ENCODE assay signal across 8 cellular contexts in the genomic region with DNA sequence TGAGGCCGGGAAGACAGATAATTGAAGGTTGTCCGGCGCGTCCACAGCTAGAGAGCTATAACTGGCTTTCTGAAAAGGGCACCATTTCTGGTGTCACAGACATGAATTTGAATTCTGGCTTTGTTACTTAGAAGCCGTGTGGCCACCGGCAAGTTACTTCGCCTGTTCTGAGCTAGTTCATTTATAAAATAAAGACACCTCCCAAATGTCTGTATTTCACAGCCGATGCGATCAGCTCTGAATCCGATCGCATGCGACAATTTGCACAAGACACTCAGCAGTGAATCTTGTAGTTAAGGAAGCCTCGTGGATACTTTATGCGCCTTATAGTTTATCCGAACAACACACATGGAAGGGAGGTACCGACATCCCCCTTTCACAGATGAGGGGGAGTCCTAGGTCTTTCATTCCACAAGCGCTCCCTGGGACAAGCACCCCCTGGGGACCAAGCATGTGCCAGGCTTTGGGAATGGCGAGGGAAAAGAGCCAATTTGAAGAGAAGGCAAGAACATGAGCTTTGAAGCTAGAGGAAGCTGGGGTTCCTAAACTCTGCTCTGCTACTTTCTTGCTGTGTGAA. TPM values are rescaled to one million over a fixed set of nuclear protein-coding genes. Genes with fewer than 3 reads are reported as not detected.
DNase-seq lines count a peak whose midpoint lies in the region; ATAC-seq and TF ChIP-seq lines count a peak whose summit lies in the region.

No MANE protein-coding gene starts in this region.

- peaks cover 12% of the 10 kb centered on the region for H3K36me3 Mint-ChIP-seq in central memory CD8-positive, alpha-beta T cell (ENCODE audit: insufficient read depth)

- no peak for ATAC-seq in central memory CD8-positive, alpha-beta T cell (replicated peaks; ENCODE audit: extremely low read depth, poor library complexity, severe bottlenecking)
- ATAC-seq in GM18511 (IDR thresholded peaks at IDR 0.05; ENCODE audit: unreplicated experiment) (no peak), GM21360 (IDR thresholded peaks at IDR 0.05; ENCODE audit: unreplicated experiment) (no peak), GM18868 (IDR thresholded peaks at IDR 0.05; ENCODE audit: unreplicated experiment) (no peak)

- H3K4me1 ChIP-seq in mononuclear cell (ENCODE audit: insufficient read depth, low read length), result peaks cover 59% of the 10 kb centered on the region

- H3K27me3 Mint-ChIP-seq in central memory CD8-positive, alpha-beta T cell, result no peaks in the 10 kb centered on the region

- DNase-seq in NCI-H1694 treated with DMSO at 0.1 percent for 48 hours (lab: John Stamatoyannopoulos, UW), result peak; percentile 62
- no peak for DNase-seq in central memory CD8-positive, alpha-beta T cell (ENCODE audit: low spot score in 2 of 2)
- DNase-seq in stimulated activated CD4-positive, alpha-beta T cell treated with anti-CD3 and anti-CD28 coated beads, Interleukin-1b, Interleukin-23, amount 100 ng/mL, for 48 hours, result no peak

- TF ChIP-seq CTCF in GM12875 (IDR thresholded peaks at IDR 0.05; ENCODE audit: borderline replicate concordance, insufficient read depth, low read depth, low read length), result no peak

- H3K4me3 ChIP-seq in GM12875 (ENCODE audit: low read depth, low read length), result peak overlapping the region; percentile 49
- H3K4me3 ChIP-seq in mononuclear cell (ENCODE audit: low read length), result peak overlapping the region; percentile 46

- peaks cover 43% of the 10 kb centered on the region for H3K27me3 ChIP-seq in mononuclear cell (ENCODE audit: insufficient read depth, low read length)

- peaks cover 35% of the 10 kb centered on the region for H3K4me1 Mint-ChIP-seq in central memory CD8-positive, alpha-beta T cell

- no peak overlapping the region for H3K27ac Mint-ChIP-seq in central memory CD8-positive, alpha-beta T cell (ENCODE audit: low read depth)

- no peaks in the 10 kb centered on the region for H3K9me3 ChIP-seq in mononuclear cell (ENCODE audit: low read depth, low read length)

- H3K9me3 Mint-ChIP-seq in central memory CD8-positive, alpha-beta T cell, result no peaks in the 10 kb centered on the region

- peak overlapping the region; percentile 84 for H3K4me3 Mint-ChIP-seq in central memory CD8-positive, alpha-beta T cell

RNA-seq across cellular contexts. Expression of a gene that starts 4.0 kb away (rescaled TPM):
- total RNA-seq in mononuclear cell, result 47.3 TPM

RNA-seq across cellular contexts. Expression of a gene that starts 24.3 kb away (rescaled TPM):
- total RNA-seq in mononuclear cell, result 2.7 TPM
